1 cellular context compared by ENCODE assay signal in the genomic region with DNA sequence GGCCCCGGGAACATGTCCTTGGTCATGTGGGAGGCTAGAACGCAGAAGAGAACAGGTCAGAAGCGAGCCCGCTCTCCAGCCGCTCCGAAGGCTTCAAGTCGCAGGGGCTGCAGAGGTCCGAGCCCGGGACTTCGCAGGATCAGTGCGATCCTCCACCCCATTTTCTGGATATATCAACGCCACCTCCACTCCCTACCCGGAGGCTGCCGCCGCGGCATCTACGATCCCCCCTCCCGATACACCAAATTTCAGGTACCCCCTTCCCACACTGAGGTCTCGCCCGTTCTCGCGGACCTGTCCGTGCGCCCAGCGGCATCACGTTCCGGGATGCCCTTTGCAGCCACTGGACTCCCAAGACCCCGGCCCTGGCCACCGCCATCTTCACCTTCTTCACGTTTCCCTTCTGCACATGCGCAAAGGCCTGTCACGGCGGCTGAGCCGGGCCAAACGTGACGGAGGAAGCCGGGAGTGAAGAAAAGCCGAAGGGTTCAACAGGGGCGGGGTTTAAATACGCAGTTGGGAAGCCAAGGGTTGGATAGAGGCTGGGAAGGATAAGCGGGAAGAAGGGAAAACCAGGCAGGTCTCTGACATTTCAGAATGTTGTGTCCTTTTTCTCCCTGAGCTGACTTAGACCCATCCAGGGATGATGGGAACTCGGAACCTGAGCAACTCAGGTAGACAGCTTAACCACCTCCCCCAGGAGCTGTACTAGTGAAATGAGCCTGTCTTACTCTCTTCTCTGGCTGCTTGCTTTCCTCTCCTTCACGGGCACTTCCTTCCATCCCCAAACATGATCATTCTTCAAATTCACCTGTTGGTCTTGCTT.
A peak's percentile ranks its signal among the peaks of the same experiment; 100 is the strongest.
TF ChIP-seq lines count a peak whose summit lies in the region.

A gene (minus strand): TSS at position 399 of the 826 bp plus-strand sequence. CDS start 20 bp downstream, at position 379.

TF ChIP-seq in HepG2, 621 proteins besides CTCF, POLR2A, EP300 and RAD21 (continued from another document and continues in another):
- TF ChIP-seq, protein P1, sequence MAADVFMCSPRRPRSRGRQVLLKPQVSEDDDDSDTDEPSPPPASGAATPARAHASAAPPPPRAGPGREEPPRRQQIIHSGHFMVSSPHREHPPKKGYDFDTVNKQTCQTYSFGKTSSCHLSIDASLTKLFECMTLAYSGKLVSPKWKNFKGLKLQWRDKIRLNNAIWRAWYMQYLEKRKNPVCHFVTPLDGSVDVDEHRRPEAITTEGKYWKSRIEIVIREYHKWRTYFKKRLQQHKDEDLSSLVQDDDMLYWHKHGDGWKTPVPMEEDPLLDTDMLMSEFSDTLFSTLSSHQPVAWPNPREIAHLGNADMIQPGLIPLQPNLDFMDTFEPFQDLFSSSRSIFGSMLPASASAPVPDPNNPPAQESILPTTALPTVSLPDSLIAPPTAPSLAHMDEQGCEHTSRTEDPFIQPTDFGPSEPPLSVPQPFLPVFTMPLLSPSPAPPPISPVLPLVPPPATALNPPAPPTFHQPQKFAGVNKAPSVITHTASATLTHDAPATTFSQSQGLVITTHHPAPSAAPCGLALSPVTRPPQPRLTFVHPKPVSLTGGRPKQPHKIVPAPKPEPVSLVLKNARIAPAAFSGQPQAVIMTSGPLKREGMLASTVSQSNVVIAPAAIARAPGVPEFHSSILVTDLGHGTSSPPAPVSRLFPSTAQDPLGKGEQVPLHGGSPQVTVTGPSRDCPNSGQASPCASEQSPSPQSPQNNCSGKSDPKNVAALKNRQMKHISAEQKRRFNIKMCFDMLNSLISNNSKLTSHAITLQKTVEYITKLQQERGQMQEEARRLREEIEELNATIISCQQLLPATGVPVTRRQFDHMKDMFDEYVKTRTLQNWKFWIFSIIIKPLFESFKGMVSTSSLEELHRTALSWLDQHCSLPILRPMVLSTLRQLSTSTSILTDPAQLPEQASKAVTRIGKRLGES (CRISPR knock-in tag; IDR thresholded peaks at IDR 0.05; ENCODE audit: borderline replicate concordance) = no peak
- TF ChIP-seq ZNF879 (CRISPR knock-in tag; IDR thresholded peaks at IDR 0.05) (no peak), ZNF382 (CRISPR knock-in tag; IDR thresholded peaks at IDR 0.05; ENCODE audit: borderline replicate concordance) (no peak), FOXA3 (CRISPR knock-in tag; IDR thresholded peaks at IDR 0.05) (no peak), PHF21A (CRISPR knock-in tag; IDR thresholded peaks at IDR 0.05) (0 out of 2 replicates have a peak, but pooled peaks have one; percentile 43), ZNF563 (CRISPR knock-in tag; IDR thresholded peaks at IDR 0.05) (no peak), ONECUT2 (CRISPR knock-in tag; IDR thresholded peaks at IDR 0.05) (no peak), GABPB1 (CRISPR knock-in tag; IDR thresholded peaks at IDR 0.05) (peak; percentile 68), FOXC1 (CRISPR knock-in tag; IDR thresholded peaks at IDR 0.05; ENCODE audit: borderline replicate concordance) (peak; percentile 57; the same call in 1 of the 2 replicates), ZBTB20 (CRISPR knock-in tag; IDR thresholded peaks at IDR 0.05; ENCODE audit: borderline replicate concordance, low read depth) (peak; percentile 65; the same call in 1 of the 2 replicates), ZNF713 (CRISPR knock-in tag; IDR thresholded peaks at IDR 0.05) (no peak), ZNF274 (CRISPR knock-in tag; IDR thresholded peaks at IDR 0.05) (no peak; the same call in 1 of the 2 replicates), FIP1L1 (IDR thresholded peaks at IDR 0.05; ENCODE audit: borderline replicate concordance, insufficient read depth, low read depth, low read length) (no peak), REL (CRISPR knock-in tag; conservative IDR thresholded peaks at IDR 0.05) (no peak), FOXO1 (CRISPR knock-in tag; IDR thresholded peaks at IDR 0.05) (no peak), RBFOX2 (IDR thresholded peaks at IDR 0.05; ENCODE audit: low read depth, low read length) (peak; percentile 84), CHD2 (IDR thresholded peaks at IDR 0.05; ENCODE audit: low read depth, low read length) (no peak), ERF (CRISPR knock-in tag; IDR thresholded peaks at IDR 0.05) (no peak), ZNF451 (CRISPR knock-in tag; IDR thresholded peaks at IDR 0.05) (no peak), SCMH1 (CRISPR knock-in tag; IDR thresholded peaks at IDR 0.05; ENCODE audit: borderline replicate concordance) (no peak), SP4 (CRISPR knock-in tag; IDR thresholded peaks at IDR 0.05) (no peak), SUZ12 (IDR thresholded peaks at IDR 0.05; ENCODE audit: low read depth, low read length) (no peak), KAT7 (CRISPR knock-in tag; IDR thresholded peaks at IDR 0.05; ENCODE audit: borderline replicate concordance) (peak; percentile 67; the same call in 1 of the 2 replicates), DMAP1 (CRISPR knock-in tag; IDR thresholded peaks at IDR 0.05) (peak; percentile 66; the same call in 1 of the 2 replicates), ZKSCAN1 (IDR thresholded peaks at IDR 0.05; ENCODE audit: low read length) (no peak), MIER2 (CRISPR knock-in tag; IDR thresholded peaks at IDR 0.05) (no peak), KLF11 (CRISPR knock-in tag; IDR thresholded peaks at IDR 0.05) (no peak), KLF9 (CRISPR knock-in tag; IDR thresholded peaks at IDR 0.05; ENCODE audit: low read depth) (no peak), NR3C1 (CRISPR knock-in tag; IDR thresholded peaks at IDR 0.05) (no peak), IRF2 (CRISPR knock-in tag; IDR thresholded peaks at IDR 0.05) (no peak; the same call in 1 of the 2 replicates), ZNF839 (CRISPR knock-in tag; IDR thresholded peaks at IDR 0.05; ENCODE audit: borderline replicate concordance) (no peak), ZNF143 (CRISPR knock-in tag; IDR thresholded peaks at IDR 0.05) (peak; percentile 65; the same call in 1 of the 2 replicates), POLR2G (IDR thresholded peaks at IDR 0.05; ENCODE audit: low read depth, low read length) (peak; percentile 88), TMF1 (CRISPR knock-in tag; IDR thresholded peaks at IDR 0.05; ENCODE audit: low read depth) (no peak)
- TF ChIP-seq, protein P2, sequence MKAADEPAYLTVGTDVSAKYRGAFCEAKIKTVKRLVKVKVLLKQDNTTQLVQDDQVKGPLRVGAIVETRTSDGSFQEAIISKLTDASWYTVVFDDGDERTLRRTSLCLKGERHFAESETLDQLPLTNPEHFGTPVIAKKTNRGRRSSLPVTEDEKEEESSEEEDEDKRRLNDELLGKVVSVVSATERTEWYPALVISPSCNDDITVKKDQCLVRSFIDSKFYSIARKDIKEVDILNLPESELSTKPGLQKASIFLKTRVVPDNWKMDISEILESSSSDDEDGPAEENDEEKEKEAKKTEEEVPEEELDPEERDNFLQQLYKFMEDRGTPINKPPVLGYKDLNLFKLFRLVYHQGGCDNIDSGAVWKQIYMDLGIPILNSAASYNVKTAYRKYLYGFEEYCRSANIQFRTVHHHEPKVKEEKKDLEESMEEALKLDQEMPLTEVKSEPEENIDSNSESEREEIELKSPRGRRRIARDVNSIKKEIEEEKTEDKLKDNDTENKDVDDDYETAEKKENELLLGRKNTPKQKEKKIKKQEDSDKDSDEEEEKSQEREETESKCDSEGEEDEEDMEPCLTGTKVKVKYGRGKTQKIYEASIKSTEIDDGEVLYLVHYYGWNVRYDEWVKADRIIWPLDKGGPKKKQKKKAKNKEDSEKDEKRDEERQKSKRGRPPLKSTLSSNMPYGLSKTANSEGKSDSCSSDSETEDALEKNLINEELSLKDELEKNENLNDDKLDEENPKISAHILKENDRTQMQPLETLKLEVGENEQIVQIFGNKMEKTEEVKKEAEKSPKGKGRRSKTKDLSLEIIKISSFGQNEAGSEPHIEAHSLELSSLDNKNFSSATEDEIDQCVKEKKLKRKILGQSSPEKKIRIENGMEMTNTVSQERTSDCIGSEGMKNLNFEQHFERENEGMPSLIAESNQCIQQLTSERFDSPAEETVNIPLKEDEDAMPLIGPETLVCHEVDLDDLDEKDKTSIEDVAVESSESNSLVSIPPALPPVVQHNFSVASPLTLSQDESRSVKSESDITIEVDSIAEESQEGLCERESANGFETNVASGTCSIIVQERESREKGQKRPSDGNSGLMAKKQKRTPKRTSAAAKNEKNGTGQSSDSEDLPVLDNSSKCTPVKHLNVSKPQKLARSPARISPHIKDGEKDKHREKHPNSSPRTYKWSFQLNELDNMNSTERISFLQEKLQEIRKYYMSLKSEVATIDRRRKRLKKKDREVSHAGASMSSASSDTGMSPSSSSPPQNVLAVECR (CRISPR knock-in tag; IDR thresholded peaks at IDR 0.05; ENCODE audit: borderline replicate concordance) = peak; percentile 74
- TF ChIP-seq, protein P3, sequence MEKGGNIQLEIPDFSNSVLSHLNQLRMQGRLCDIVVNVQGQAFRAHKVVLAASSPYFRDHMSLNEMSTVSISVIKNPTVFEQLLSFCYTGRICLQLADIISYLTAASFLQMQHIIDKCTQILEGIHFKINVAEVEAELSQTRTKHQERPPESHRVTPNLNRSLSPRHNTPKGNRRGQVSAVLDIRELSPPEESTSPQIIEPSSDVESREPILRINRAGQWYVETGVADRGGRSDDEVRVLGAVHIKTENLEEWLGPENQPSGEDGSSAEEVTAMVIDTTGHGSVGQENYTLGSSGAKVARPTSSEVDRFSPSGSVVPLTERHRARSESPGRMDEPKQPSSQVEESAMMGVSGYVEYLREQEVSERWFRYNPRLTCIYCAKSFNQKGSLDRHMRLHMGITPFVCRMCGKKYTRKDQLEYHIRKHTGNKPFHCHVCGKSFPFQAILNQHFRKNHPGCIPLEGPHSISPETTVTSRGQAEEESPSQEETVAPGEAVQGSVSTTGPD (CRISPR knock-in tag; IDR thresholded peaks at IDR 0.05) = no peak
- TF ChIP-seq, protein P4, sequence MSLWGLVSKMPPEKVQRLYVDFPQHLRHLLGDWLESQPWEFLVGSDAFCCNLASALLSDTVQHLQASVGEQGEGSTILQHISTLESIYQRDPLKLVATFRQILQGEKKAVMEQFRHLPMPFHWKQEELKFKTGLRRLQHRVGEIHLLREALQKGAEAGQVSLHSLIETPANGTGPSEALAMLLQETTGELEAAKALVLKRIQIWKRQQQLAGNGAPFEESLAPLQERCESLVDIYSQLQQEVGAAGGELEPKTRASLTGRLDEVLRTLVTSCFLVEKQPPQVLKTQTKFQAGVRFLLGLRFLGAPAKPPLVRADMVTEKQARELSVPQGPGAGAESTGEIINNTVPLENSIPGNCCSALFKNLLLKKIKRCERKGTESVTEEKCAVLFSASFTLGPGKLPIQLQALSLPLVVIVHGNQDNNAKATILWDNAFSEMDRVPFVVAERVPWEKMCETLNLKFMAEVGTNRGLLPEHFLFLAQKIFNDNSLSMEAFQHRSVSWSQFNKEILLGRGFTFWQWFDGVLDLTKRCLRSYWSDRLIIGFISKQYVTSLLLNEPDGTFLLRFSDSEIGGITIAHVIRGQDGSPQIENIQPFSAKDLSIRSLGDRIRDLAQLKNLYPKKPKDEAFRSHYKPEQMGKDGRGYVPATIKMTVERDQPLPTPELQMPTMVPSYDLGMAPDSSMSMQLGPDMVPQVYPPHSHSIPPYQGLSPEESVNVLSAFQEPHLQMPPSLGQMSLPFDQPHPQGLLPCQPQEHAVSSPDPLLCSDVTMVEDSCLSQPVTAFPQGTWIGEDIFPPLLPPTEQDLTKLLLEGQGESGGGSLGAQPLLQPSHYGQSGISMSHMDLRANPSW (CRISPR knock-in tag; IDR thresholded peaks at IDR 0.05; ENCODE audit: borderline replicate concordance) = no peak
- TF ChIP-seq, protein P5, sequence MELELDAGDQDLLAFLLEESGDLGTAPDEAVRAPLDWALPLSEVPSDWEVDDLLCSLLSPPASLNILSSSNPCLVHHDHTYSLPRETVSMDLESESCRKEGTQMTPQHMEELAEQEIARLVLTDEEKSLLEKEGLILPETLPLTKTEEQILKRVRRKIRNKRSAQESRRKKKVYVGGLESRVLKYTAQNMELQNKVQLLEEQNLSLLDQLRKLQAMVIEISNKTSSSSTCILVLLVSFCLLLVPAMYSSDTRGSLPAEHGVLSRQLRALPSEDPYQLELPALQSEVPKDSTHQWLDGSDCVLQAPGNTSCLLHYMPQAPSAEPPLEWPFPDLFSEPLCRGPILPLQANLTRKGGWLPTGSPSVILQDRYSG (CRISPR knock-in tag; IDR thresholded peaks at IDR 0.05) = no peak
- TF ChIP-seq, protein P6, sequence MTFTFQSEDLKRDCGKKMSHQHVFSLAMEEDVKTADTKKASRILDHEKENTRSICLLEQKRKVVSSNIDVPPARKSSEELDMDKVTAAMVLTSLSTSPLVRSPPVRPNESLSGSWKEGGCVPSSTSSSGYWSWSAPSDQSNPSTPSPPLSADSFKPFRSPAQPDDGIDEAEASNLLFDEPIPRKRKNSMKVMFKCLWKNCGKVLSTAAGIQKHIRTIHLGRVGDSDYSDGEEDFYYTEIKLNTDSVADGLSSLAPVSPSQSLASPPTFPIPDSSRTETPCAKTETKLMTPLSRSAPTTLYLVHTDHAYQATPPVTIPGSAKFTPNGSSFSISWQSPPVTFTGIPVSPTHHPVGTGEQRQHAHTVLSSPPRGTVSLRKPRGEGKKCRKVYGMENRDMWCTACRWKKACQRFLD (CRISPR knock-in tag; IDR thresholded peaks at IDR 0.05; ENCODE audit: borderline replicate concordance) = no peak
- TF ChIP-seq, protein P7, sequence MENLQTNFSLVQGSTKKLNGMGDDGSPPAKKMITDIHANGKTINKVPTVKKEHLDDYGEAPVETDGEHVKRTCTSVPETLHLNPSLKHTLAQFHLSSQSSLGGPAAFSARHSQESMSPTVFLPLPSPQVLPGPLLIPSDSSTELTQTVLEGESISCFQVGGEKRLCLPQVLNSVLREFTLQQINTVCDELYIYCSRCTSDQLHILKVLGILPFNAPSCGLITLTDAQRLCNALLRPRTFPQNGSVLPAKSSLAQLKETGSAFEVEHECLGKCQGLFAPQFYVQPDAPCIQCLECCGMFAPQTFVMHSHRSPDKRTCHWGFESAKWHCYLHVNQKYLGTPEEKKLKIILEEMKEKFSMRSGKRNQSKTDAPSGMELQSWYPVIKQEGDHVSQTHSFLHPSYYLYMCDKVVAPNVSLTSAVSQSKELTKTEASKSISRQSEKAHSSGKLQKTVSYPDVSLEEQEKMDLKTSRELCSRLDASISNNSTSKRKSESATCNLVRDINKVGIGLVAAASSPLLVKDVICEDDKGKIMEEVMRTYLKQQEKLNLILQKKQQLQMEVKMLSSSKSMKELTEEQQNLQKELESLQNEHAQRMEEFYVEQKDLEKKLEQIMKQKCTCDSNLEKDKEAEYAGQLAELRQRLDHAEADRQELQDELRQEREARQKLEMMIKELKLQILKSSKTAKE (CRISPR knock-in tag; IDR thresholded peaks at IDR 0.05; ENCODE audit: borderline replicate concordance) = no peak
- TF ChIP-seq, protein P8, sequence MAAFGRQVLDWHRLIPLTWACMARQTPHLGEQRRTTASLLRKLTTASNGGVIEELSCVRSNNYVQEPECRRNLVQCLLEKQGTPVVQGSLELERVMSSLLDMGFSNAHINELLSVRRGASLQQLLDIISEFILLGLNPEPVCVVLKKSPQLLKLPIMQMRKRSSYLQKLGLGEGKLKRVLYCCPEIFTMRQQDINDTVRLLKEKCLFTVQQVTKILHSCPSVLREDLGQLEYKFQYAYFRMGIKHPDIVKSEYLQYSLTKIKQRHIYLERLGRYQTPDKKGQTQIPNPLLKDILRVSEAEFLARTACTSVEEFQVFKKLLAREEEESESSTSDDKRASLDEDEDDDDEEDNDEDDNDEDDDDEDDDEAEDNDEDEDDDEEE (CRISPR knock-in tag; IDR thresholded peaks at IDR 0.05) = no peak
- TF ChIP-seq, protein P9, sequence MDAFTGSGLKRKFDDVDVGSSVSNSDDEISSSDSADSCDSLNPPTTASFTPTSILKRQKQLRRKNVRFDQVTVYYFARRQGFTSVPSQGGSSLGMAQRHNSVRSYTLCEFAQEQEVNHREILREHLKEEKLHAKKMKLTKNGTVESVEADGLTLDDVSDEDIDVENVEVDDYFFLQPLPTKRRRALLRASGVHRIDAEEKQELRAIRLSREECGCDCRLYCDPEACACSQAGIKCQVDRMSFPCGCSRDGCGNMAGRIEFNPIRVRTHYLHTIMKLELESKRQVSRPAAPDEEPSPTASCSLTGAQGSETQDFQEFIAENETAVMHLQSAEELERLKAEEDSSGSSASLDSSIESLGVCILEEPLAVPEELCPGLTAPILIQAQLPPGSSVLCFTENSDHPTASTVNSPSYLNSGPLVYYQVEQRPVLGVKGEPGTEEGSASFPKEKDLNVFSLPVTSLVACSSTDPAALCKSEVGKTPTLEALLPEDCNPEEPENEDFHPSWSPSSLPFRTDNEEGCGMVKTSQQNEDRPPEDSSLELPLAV (CRISPR knock-in tag; conservative IDR thresholded peaks at IDR 0.05; ENCODE audit: low read depth) = no peak
